In genomic region chr15:60022379-60022741, GRCh38 we compare ENCODE assay signal across 19 cellular contexts. TPM values are rescaled to one million over a fixed set of nuclear protein-coding genes. Genes with fewer than 3 reads are reported as not detected.
A peak's percentile ranks its signal among the peaks of the same experiment; 100 is the strongest.
DNase-seq lines count a peak whose midpoint lies in the region; ATAC-seq and TF ChIP-seq lines count a peak whose summit lies in the region.
"Had no signal": no experiment of that assay in that cellular context is flagged by ENCODE, and none has a peak within 500 bp of the region (broad histone marks: within the 10 kb centered on the region; RNA-seq: fewer than 3 reads in every experiment).

No MANE protein-coding gene starts in this region.

- no peak for TF ChIP-seq POLR2A in esophagus muscularis mucosa (IDR thresholded peaks at IDR 0.05; ENCODE audit: low read depth)

- ATAC-seq in WTC11, result peak; percentile 70
- ATAC-seq in GM18873 (IDR thresholded peaks at IDR 0.05; ENCODE audit: low FRiP score, unreplicated experiment), result no peak
- ATAC-seq: CD8-positive, alpha-beta T cell had no signal

- no peak overlapping the region for H3K4me2 ChIP-seq in neural progenitor cell
- H3K4me2 ChIP-seq: BLaER1 had no signal

- H4K20me1 ChIP-seq in neural progenitor cell (ENCODE audit: low read depth), result no peaks in the 10 kb centered on the region
- H4K20me1 ChIP-seq: BLaER1 had no signal

- no peaks in the 10 kb centered on the region for H3K79me2 ChIP-seq in neural progenitor cell (ENCODE audit: low read depth)

- H3K36me3 ChIP-seq in HUES48 (ENCODE audit: control insufficient read depth, insufficient read depth, low read length) (no peaks in the 10 kb centered on the region), esophagus muscularis mucosa (no peaks in the 10 kb centered on the region), neural progenitor cell (no peaks in the 10 kb centered on the region)
- H3K36me3 ChIP-seq: BLaER1, HAP-1 had no signal

- H3K4me1 Mint-ChIP-seq in WTC11, result peaks cover 50% of the 10 kb centered on the region
- peaks cover 12% of the 10 kb centered on the region for H3K4me1 Mint-ChIP-seq in neural progenitor cell
- H3K4me1 Mint-ChIP-seq: B cell had no signal

- TF ChIP-seq CTCF in WTC11 (IDR thresholded peaks at IDR 0.05) (no peak), esophagus muscularis mucosa (IDR thresholded peaks at IDR 0.05) (no peak), neural progenitor cell (IDR thresholded peaks at IDR 0.05) (no peak), RWPE1 (conservative IDR thresholded peaks at IDR 0.05; ENCODE audit: low read depth) (no peak)

- H3K27me3 ChIP-seq in HUES48 (ENCODE audit: control insufficient read depth, insufficient read depth, low read length) (no peaks in the 10 kb centered on the region), esophagus muscularis mucosa (peaks cover 0 to 28% (median 0%) of the 10 kb centered on the region in 4 donors), neural progenitor cell (no peaks in the 10 kb centered on the region)
- H3K27me3 ChIP-seq: BLaER1 had no signal

- H3K9me3 ChIP-seq in HUES48 (ENCODE audit: control insufficient read depth, insufficient read depth, low read length), result no peaks in the 10 kb centered on the region
- peaks cover 0 to 6% (median 3%) of the 10 kb centered on the region in 4 donors for H3K9me3 ChIP-seq in esophagus muscularis mucosa
- no peaks in the 10 kb centered on the region for H3K9me3 ChIP-seq in neural progenitor cell (ENCODE audit: low read depth)
- H3K9me3 ChIP-seq: BLaER1, Caco-2, HAP-1 had no signal

- no peak for TF ChIP-seq EP300 in esophagus muscularis mucosa (IDR thresholded peaks at IDR 0.05)

- intact Hi-C loops in esophagus muscularis mucosa (cut with DNase I), result no loop called here

- H3K4me1 ChIP-seq in HUES48 (ENCODE audit: control insufficient read depth, insufficient read depth, low read length) (peaks cover 33% of the 10 kb centered on the region), esophagus muscularis mucosa (no peaks in the 10 kb centered on the region), neural progenitor cell (no peaks in the 10 kb centered on the region)
- H3K4me1 ChIP-seq: BLaER1, Caco-2, HAP-1 had no signal

- H3F3A ChIP-seq in neural progenitor cell (ENCODE audit: low read depth), result no peaks in the 10 kb centered on the region

- WGBS in esophagus muscularis mucosa, result 62% methylated on average over 3 of the region's 3 CpGs

- CTCF ChIA-PET in WTC11 (lab: Charles Lee) (interaction anchor here (0.7 kb wide), 1 partner anchor 29 kb away, joined by 3 read pairs; no protein-coding TSS in a partner anchor), RWPE1 (lab: Yijun Ruan, JAX) (no interaction called here)

- H3K27ac ChIP-seq in HUES48 (ENCODE audit: low read depth, low read length), result peak overlapping the region; percentile 56
- no peak overlapping the region for H3K27ac ChIP-seq in esophagus muscularis mucosa (replicated peaks in 1 of 4)
- no peak overlapping the region for H3K27ac ChIP-seq in neural progenitor cell
- H3K27ac ChIP-seq in RWPE1, result no peak overlapping the region
- no peak overlapping the region for H3K27ac ChIP-seq in caudate nucleus (ENCODE audit: low read depth, low read length)
- H3K27ac ChIP-seq: BLaER1, C4-2B, GM23248 had no signal

- H2AFZ ChIP-seq in neural progenitor cell (replicated peaks), result peak overlapping the region; percentile 48
- H2AFZ ChIP-seq: GM23248 had no signal

- H3K9me3 Mint-ChIP-seq in WTC11 (peaks cover 11% of the 10 kb centered on the region), neural progenitor cell (peaks cover 5% of the 10 kb centered on the region)
- H3K9me3 Mint-ChIP-seq: HFFc6 had no signal

- peak overlapping the region; percentile 5; the same call in 1 of the 2 replicates for H3K4me3 ChIP-seq in HUES48 (ENCODE audit: low read depth, low read length)
- H3K4me3 ChIP-seq in esophagus muscularis mucosa, result no peak overlapping the region
- no peak overlapping the region for H3K4me3 ChIP-seq in neural progenitor cell
- H3K4me3 ChIP-seq: BLaER1, GM23248, HAP-1 had no signal

- POLR2A ChIA-PET in WTC11 (lab: Charles Lee) (interaction anchor here (1.3 kb wide), 1 partner anchor 18 kb away, joined by 7 read pairs; the partner anchor contains the start of gene FOXB1), RWPE1 (lab: Yijun Ruan, JAX; ENCODE audit: low non-redundant PET) (no interaction called here)

- H3K27me3 Mint-ChIP-seq in WTC11 (ENCODE audit: low read depth) (no peaks in the 10 kb centered on the region), neural progenitor cell (ENCODE audit: insufficient read depth, low read depth) (peaks cover 5% of the 10 kb centered on the region)

- H3K27ac Mint-ChIP-seq in WTC11, result peak overlapping the region; percentile 26; the same call in 1 of the 2 replicates
- no peak overlapping the region for H3K27ac Mint-ChIP-seq in neural progenitor cell
- H3K27ac Mint-ChIP-seq: B cell; CD4-positive, CD25-positive, alpha-beta regulatory T cell; CD8-positive, alpha-beta T cell; HFFc6 had no signal

- H3K9ac ChIP-seq in HUES48 (ENCODE audit: low read depth, low read length) (no peak overlapping the region), neural progenitor cell (no peak overlapping the region)
- H3K9ac ChIP-seq: BLaER1, GM23248 had no signal

- H3K4me3 Mint-ChIP-seq in WTC11, result no peak overlapping the region
- H3K4me3 Mint-ChIP-seq in neural progenitor cell, result no peak overlapping the region
- H3K4me3 Mint-ChIP-seq: B cell; CD4-positive, CD25-positive, alpha-beta regulatory T cell; CD8-positive, alpha-beta T cell; HFFc6 had no signal

- no peak for DNase-seq in WTC11 (ENCODE audit: low spot score)
- peak; percentile 1 for DNase-seq in esophagus muscularis mucosa (ENCODE audit: extremely low spot score)
- no peak for DNase-seq in neural progenitor cell (ENCODE audit: low spot score)
- DNase-seq in NCI-H345 (lab: John Stamatoyannopoulos, UW), result no peak
- no peak for DNase-seq in RWPE1 (ENCODE audit: low spot score)
- no peak for DNase-seq in caudate nucleus (lab: John Stamatoyannopoulos, UW)
- DNase-seq: Caco-2; CD4-positive, CD25-positive, alpha-beta regulatory T cell; CD8-positive, alpha-beta T cell; DMS153; GM23248; HFFc6 had no signal

- H3K36me3 Mint-ChIP-seq in WTC11, result peaks cover 6% of the 10 kb centered on the region
- no peaks in the 10 kb centered on the region for H3K36me3 Mint-ChIP-seq in neural progenitor cell
- H3K36me3 Mint-ChIP-seq: CD8-positive, alpha-beta T cell had no signal

TF ChIP-seq in WTC11, 78 proteins besides CTCF, POLR2A, EP300 and RAD21 (continues in another document):
- TF ChIP-seq STAT6 (CRISPR knock-in tag; conservative IDR thresholded peaks at IDR 0.05; ENCODE audit: low read depth), result no peak
- no peak for TF ChIP-seq CREM (CRISPR knock-in tag; IDR thresholded peaks at IDR 0.05)
- no peak for TF ChIP-seq TEAD1 (CRISPR knock-in tag; IDR thresholded peaks at IDR 0.05)
- TF ChIP-seq, protein P1, sequence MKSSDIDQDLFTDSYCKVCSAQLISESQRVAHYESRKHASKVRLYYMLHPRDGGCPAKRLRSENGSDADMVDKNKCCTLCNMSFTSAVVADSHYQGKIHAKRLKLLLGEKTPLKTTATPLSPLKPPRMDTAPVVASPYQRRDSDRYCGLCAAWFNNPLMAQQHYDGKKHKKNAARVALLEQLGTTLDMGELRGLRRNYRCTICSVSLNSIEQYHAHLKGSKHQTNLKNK (CRISPR knock-in tag; IDR thresholded peaks at IDR 0.05), result no peak
- TF ChIP-seq ATF3 (CRISPR knock-in tag; conservative IDR thresholded peaks at IDR 0.05), result no peak

RNA-seq across cellular contexts. Expression of gene FOXB1, which starts 18.2 kb away (rescaled TPM):
- total RNA-seq in WTC11 (2021) (10.8 to 15.0 TPM (median 13.7 TPM) in 3 replicates), esophagus muscularis mucosa (not detected), neural progenitor cell (ENCODE audit: low replicate concordance) (7.3 and 9.6 TPM in 2 replicates)
- total RNA-seq: A172; B cell; Caco-2; CD8-positive, alpha-beta T cell; GM23248; HFFc6 had no signal
